ENCODE assay signal across 8 cellular contexts in the genomic region with DNA sequence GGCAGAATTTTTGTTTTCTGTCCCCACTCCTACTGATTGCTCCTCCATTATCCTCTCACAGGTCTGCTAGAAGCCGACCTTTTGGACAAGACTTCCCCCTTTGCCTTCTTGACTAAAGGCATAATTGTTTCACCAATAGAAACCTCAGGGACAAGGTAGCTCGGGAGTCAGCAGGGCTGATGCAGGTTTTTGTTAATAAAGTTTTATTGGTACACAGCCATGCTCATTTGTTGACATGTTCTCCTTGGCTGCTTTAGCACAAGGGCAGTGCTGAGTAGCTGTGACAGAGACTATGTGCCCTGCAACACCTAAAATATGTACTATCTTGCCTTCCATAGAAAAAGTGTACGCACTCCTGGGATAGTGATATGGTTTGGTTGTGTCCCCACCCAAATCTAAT.
"Had no signal": no experiment of that assay in that cellular context is flagged by ENCODE, and none has a peak within 500 bp of the region (broad histone marks: within the 10 kb centered on the region; RNA-seq: fewer than 3 reads in every experiment).

No MANE protein-coding gene starts in this region.

- H3K27me3 Mint-ChIP-seq: IgD-negative memory B cell had no signal

- H3K9me3 Mint-ChIP-seq: GM23338, H9, IgD-negative memory B cell had no signal

- H3K4me3 Mint-ChIP-seq: GM23338, H9, IgD-negative memory B cell had no signal

- ATAC-seq: GM23338 had no signal

- H3K27ac Mint-ChIP-seq: GM23338, H9, IgD-negative memory B cell had no signal

- H3K4me3 ChIP-seq: GM23338 had no signal

- DNase-seq: H9, HCEC 1CT, KG1 had no signal

- H3K4me1 Mint-ChIP-seq: IgD-negative memory B cell had no signal

- FAIRE-seq: H1, H54, HTR-8/SVneo had no signal

- H2AFZ ChIP-seq: GM23338 had no signal

- H3K4me2 ChIP-seq: GM23338 had no signal
